10 cellular contexts compared by ENCODE assay signal in the genomic region with DNA sequence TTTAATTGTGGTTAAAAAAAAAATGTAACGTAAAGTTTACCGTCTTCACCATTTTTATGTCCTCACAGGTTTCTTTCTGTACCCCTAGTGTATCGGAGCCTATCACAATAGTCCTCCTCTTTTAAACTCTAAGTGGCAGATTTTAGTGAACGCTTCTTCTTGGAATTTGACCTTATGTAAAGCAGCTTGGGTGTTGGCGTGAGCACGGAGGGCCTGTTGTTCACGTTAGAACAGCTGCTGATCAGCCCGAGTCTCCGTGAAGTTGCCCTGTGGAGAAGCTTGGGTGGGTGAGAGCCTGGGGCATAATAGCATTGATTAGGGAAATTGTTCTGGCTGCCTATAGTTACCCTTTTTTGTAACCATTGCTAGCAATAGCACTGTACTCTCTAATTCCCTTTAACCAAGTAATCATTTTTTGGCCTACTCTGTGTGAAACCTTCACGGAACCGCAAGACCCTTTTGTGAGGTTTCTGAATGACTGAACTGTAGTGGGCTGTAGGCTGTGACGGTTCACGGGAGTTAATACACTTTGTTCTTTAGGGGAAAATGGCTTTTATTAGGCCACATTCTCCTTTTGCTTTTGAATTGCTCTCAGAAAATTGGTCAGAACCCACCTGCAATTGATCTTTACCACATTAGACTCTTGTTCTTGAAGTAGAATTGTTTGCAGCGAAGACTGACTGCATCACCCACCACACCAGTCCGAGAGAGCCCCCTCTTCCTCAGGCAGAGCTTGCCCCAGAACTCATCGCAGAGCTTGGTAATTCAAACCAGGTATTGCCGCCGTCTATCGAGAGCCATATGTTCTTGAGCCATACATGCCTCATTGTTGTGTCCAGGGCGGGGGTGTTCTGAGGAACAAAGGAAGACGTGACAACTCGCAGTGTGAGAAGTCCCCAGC.
DNase-seq lines count a peak whose midpoint lies in the region; ATAC-seq and TF ChIP-seq lines count a peak whose summit lies in the region.
"Had no signal": no experiment of that assay in that cellular context is flagged by ENCODE, and none has a peak within 500 bp of the region (broad histone marks: within the 10 kb centered on the region; RNA-seq: fewer than 3 reads in every experiment).

No MANE protein-coding gene starts in this region.

- H4K5ac ChIP-seq in H9 (ENCODE audit: insufficient read length, low read depth, low read length), result no peak overlapping the region

- no peak overlapping the region for H4K91ac ChIP-seq in H9 (ENCODE audit: insufficient read length, low read depth, low read length)

- no peaks in the 10 kb centered on the region for H3K9me3 ChIP-seq in H9 (ENCODE audit: control insufficient read depth, low read depth, low read length)

- no peak overlapping the region for H3K18ac ChIP-seq in H9 (ENCODE audit: insufficient read length, low read depth, low read length)

- H3K56ac ChIP-seq in H9 (ENCODE audit: insufficient read length, low read depth, low read length), result no peak overlapping the region

- H2AFZ ChIP-seq in H9 (ENCODE audit: low read length), result no peak overlapping the region

- no peak overlapping the region for H4K8ac ChIP-seq in H9 (replicated peaks; ENCODE audit: insufficient read length, low read depth, low read length)

- POLR2A ChIA-PET in naive thymus-derived CD8-positive, alpha-beta T cell (lab: Charles Lee), result interaction anchor here (0.6 to 2.7 kb wide), 3 partner anchors 45 to 180 kb away, joined by 3 to 16 read pairs (median 3); a partner anchor contains a TSS

- no peak overlapping the region for H3K27ac ChIP-seq in H9 (ENCODE audit: insufficient read length, low read depth, low read length)

- no peak overlapping the region for H3K4me3 Mint-ChIP-seq in H9
- H3K4me3 Mint-ChIP-seq in naive thymus-derived CD8-positive, alpha-beta T cell, result peak overlapping the region; percentile 54 to 86 (median 70)

- no peak overlapping the region for H2BK20ac ChIP-seq in H9 (ENCODE audit: low read depth, low read length, poor library complexity, severe bottlenecking)

- H3K23ac ChIP-seq in H9 (ENCODE audit: insufficient read length, low read depth, low read length), result no peak overlapping the region

- H3K9me3 Mint-ChIP-seq in H9, result no peaks in the 10 kb centered on the region
- H3K9me3 Mint-ChIP-seq in naive thymus-derived CD8-positive, alpha-beta T cell, result no peaks in the 10 kb centered on the region
- H3K9me3 Mint-ChIP-seq: immature natural killer cell had no signal

- no peak for TF ChIP-seq CTCF in H9 (conservative IDR thresholded peaks at IDR 0.05)

- H4K20me1 ChIP-seq in H9 (ENCODE audit: control insufficient read depth, insufficient read depth, insufficient read length), result no peaks in the 10 kb centered on the region

- no peak overlapping the region for H3K4ac ChIP-seq in H9 (ENCODE audit: low read depth, low read length)

- no peak overlapping the region for H3K9ac ChIP-seq in H9 (ENCODE audit: extremely low read depth, insufficient read length, low read length)

- H3K27me3 ChIP-seq in H9 (ENCODE audit: insufficient read depth, low read length), result no peaks in the 10 kb centered on the region

- no peak overlapping the region for H2BK5ac ChIP-seq in H9 (ENCODE audit: insufficient read length, low read length)

- H3K4me1 Mint-ChIP-seq in H9, result peaks cover 48 to 56% of the 10 kb centered on the region in 2 experiments
- peaks cover 21 to 46% (median 39%) of the 10 kb centered on the region in 4 donors for H3K4me1 Mint-ChIP-seq in naive thymus-derived CD8-positive, alpha-beta T cell

- H3K14ac ChIP-seq in H9 (ENCODE audit: insufficient read depth, low read length), result no peak overlapping the region

- DNase-seq in H9, result no peak
- DNase-seq in naive thymus-derived CD8-positive, alpha-beta T cell, result peak in 4 of 10 donors; percentile 15 to 44 (median 31)
- no peak for DNase-seq in COR-L47 (lab: John Stamatoyannopoulos, UW)
- DNase-seq in activated gamma-delta T cell (lab: John Stamatoyannopoulos, UW), result no peak
- DNase-seq in DMS79 treated with DMSO at 0.1 percent for 48 hours (lab: John Stamatoyannopoulos, UW), result no peak
- DNase-seq in HCEC 1CT, result no peak
- DNase-seq: immature natural killer cell, NCI-H748 treated with DMSO at 0.1 percent for 48 hours had no signal

- H3T11ph ChIP-seq in H9 (ENCODE audit: low read length), result no peak overlapping the region

- no peaks in the 10 kb centered on the region for H3K27me3 Mint-ChIP-seq in H9 (ENCODE audit: low read depth)
- H3K27me3 Mint-ChIP-seq in naive thymus-derived CD8-positive, alpha-beta T cell, result no peaks in the 10 kb centered on the region

- H3K36me3 Mint-ChIP-seq in H9 (ENCODE audit: insufficient read depth in 1 of 3, low read depth in 3 of 3), result peaks cover 12 to 57% (median 49%) of the 10 kb centered on the region in 3 experiments; a peak in 6 of 7 replicates
- H3K36me3 Mint-ChIP-seq in naive thymus-derived CD8-positive, alpha-beta T cell, result no peaks in the 10 kb centered on the region

- H2BK120ac ChIP-seq in H9 (ENCODE audit: low read depth, low read length, poor library complexity, severe bottlenecking), result no peak overlapping the region

- peak overlapping the region in 2 of 3 experiments; percentile 27 to 65; a peak in 2 of 7 replicates for H3K27ac Mint-ChIP-seq in H9
- peak overlapping the region; percentile 87 to 98 (median 94) for H3K27ac Mint-ChIP-seq in naive thymus-derived CD8-positive, alpha-beta T cell

- peaks cover 7% of the 10 kb centered on the region; the same call in 1 of the 2 replicates for H3K4me1 ChIP-seq in H9 (ENCODE audit: insufficient read depth, low read length)

- H2AK5ac ChIP-seq in H9 (ENCODE audit: insufficient read length, low read length), result no peak overlapping the region

- ATAC-seq in GM18517 (IDR thresholded peaks at IDR 0.05; ENCODE audit: unreplicated experiment), result peak; percentile 91
- ATAC-seq in activated CD4-positive, CD25-positive, alpha-beta regulatory T cell treated with anti-CD3 and anti-CD28 coated beads, Interleukin-2, amount 50 U/mL, for 24 hours, result peak; percentile 65 to 67
- ATAC-seq in naive thymus-derived CD8-positive, alpha-beta T cell, result peak; percentile 7 to 15

- no peak overlapping the region for H2BK12ac ChIP-seq in H9 (ENCODE audit: insufficient read length, low read depth, low read length)

- H2BK15ac ChIP-seq in H9 (ENCODE audit: low read depth, low read length), result no peak overlapping the region

- H3K23me2 ChIP-seq in H9 (ENCODE audit: insufficient read length, low read depth, low read length, poor library complexity, severe bottlenecking), result no peaks in the 10 kb centered on the region

- H3K79me2 ChIP-seq in H9 (ENCODE audit: insufficient read depth, low read length), result no peaks in the 10 kb centered on the region

- no peaks in the 10 kb centered on the region for H3K79me1 ChIP-seq in H9 (ENCODE audit: insufficient read depth, low read depth, low read length, poor library complexity, severe bottlenecking)

- H3K4me2 ChIP-seq in H9 (ENCODE audit: insufficient read depth, insufficient read length, low read length), result no peak overlapping the region

- WGBS in H9 (ENCODE audit: extremely low coverage, insufficient read length, low lambda C conversion rate), result no CpG with 5 or more reads among the region's 22 CpGs

Comparison
In these comparisons a context has a peak if more than half of its experiments do, and no peak if none do; other contexts are left out.
1. ATAC-seq: peak in every context shown above with its lines; median percentile 91 in GM18517; 66 in activated CD4-positive, CD25-positive, alpha-beta regulatory T cell treated with anti-CD3 and anti-CD28 coated beads, Interleukin-2, amount 50 U/mL, for 24 hours; 11 in naive thymus-derived CD8-positive, alpha-beta T cell.
2. H3K4me3 Mint-ChIP-seq: peak in naive thymus-derived CD8-positive, alpha-beta T cell (10 of 10); none in H9 (0 of 2).